In genomic region chr1:176374967-176375569, GRCh38 we compare ENCODE assay signal across 8 cellular contexts.
DNase-seq lines count a peak whose midpoint lies in the region; ATAC-seq and TF ChIP-seq lines count a peak whose summit lies in the region.

No MANE protein-coding gene starts in this region.

- WGBS in gastroesophageal sphincter (ENCODE audit: low coverage in 1 of 2), 2 donors, result 25 to 30% methylated on average over 5 of the region's 7 CpGs

- H3K9ac ChIP-seq in KMS-11, result no peak overlapping the region

- no peak overlapping the region for H3K27ac ChIP-seq in KMS-11
- H3K27ac ChIP-seq in gastroesophageal sphincter, result no peak overlapping the region
- H3K27ac ChIP-seq in osteoblast (ENCODE audit: low read depth, low read length), result no peak overlapping the region

- no peaks in the 10 kb centered on the region for H3K27me3 Mint-ChIP-seq in activated T-helper 2 cell treated with anti-CD3 and anti-CD28 coated beads, Interferon-gamma antibody, Interleukin-2, Interleukin-4, amounts not matched to agents 10 μg/mL and 5 μg/mL and 100 μg/mL, durations not matched to agents 14 hours and 24 hours and 36 hours (ENCODE audit: low read depth)

- H3K36me3 Mint-ChIP-seq in activated T-helper 2 cell treated with anti-CD3 and anti-CD28 coated beads, Interferon-gamma antibody, Interleukin-2, Interleukin-4, amounts not matched to agents 10 μg/mL and 5 μg/mL and 100 μg/mL, durations not matched to agents 14 hours and 24 hours and 36 hours (ENCODE audit: low read depth), result no peaks in the 10 kb centered on the region

- H3K79me2 ChIP-seq in KMS-11 (ENCODE audit: insufficient read depth, low read depth), result no peaks in the 10 kb centered on the region
- no peaks in the 10 kb centered on the region for H3K79me2 ChIP-seq in osteoblast (ENCODE audit: insufficient read depth, low read length)

- H3K4me3 Mint-ChIP-seq in activated T-helper 2 cell treated with anti-CD3 and anti-CD28 coated beads, Interferon-gamma antibody, Interleukin-2, Interleukin-4, amounts not matched to agents 10 μg/mL and 5 μg/mL and 100 μg/mL, durations not matched to agents 14 hours and 24 hours and 36 hours (ENCODE audit: low read depth), result no peak overlapping the region

- DNase-seq in ELF-1 (ENCODE audit: low read depth, low spot score) (peak; percentile 68), RPMI7951 (ENCODE audit: low read depth) (peak; percentile 55), osteoblast (ENCODE audit: insufficient read length, low spot score, missing footprints) (peak; percentile 66), ureter (ENCODE audit: low spot score) (peak; percentile 79)
- peak; percentile 20 for DNase-seq in activated T-helper 2 cell treated with anti-CD3 and anti-CD28 coated beads, Interferon-gamma antibody, Interleukin-2, Interleukin-4, amounts not matched to agents 10 μg/mL and 5 μg/mL and 100 μg/mL, durations not matched to agents 14 hours and 24 hours and 36 hours (ENCODE audit: low spot score)

- H3K36me3 ChIP-seq in KMS-11 (ENCODE audit: insufficient read depth) (no peaks in the 10 kb centered on the region), gastroesophageal sphincter (no peaks in the 10 kb centered on the region), osteoblast (ENCODE audit: insufficient read depth, low read length) (no peaks in the 10 kb centered on the region)

- TF ChIP-seq EP300 in gastroesophageal sphincter (IDR thresholded peaks at IDR 0.05), result no peak

- TF ChIP-seq CTCF in KMS-11 (conservative IDR thresholded peaks at IDR 0.05; ENCODE audit: low read depth, low read length) (peak; percentile 98), gastroesophageal sphincter (IDR thresholded peaks at IDR 0.05) (peak; percentile 51 to 82 (median 66)), osteoblast (IDR thresholded peaks at IDR 0.05; ENCODE audit: extremely low read depth, low read depth, low read length) (peak; percentile 94)

- H3K4me1 ChIP-seq in KMS-11 (ENCODE audit: low read depth, poor library complexity, severe bottlenecking), result peaks cover 6% of the 10 kb centered on the region
- H3K4me1 ChIP-seq in gastroesophageal sphincter, result no peaks in the 10 kb centered on the region
- H3K4me1 ChIP-seq in osteoblast (ENCODE audit: insufficient read depth, low read length), result no peaks in the 10 kb centered on the region

- TF ChIP-seq POLR2A in gastroesophageal sphincter (IDR thresholded peaks at IDR 0.05), result no peak

- peak; percentile 87 for ATAC-seq in GM21786 (IDR thresholded peaks at IDR 0.05; ENCODE audit: unreplicated experiment)
- ATAC-seq in gastroesophageal sphincter, result no peak

- intact Hi-C loops in activated T-helper 2 cell treated with anti-CD3 and anti-CD28 coated beads, Interferon-gamma antibody, Interleukin-2, Interleukin-4, amounts not matched to agents 10 μg/mL and 5 μg/mL and 100 μg/mL, durations not matched to agents 14 hours and 24 hours and 36 hours (cut with micrococcal nuclease), result loop anchor here (2.0 kb wide), 1 partner anchor 316 kb away; no protein-coding TSS in a partner anchor

- H3K9me3 ChIP-seq in gastroesophageal sphincter (no peaks in the 10 kb centered on the region), osteoblast (ENCODE audit: low read depth, low read length) (no peaks in the 10 kb centered on the region)

- H4K20me1 ChIP-seq in KMS-11 (ENCODE audit: insufficient read depth), result no peaks in the 10 kb centered on the region
- no peaks in the 10 kb centered on the region for H4K20me1 ChIP-seq in osteoblast (ENCODE audit: insufficient read depth, low read length)

- no peaks in the 10 kb centered on the region for H3K9me3 Mint-ChIP-seq in activated T-helper 2 cell treated with anti-CD3 and anti-CD28 coated beads, Interferon-gamma antibody, Interleukin-2, Interleukin-4, amounts not matched to agents 10 μg/mL and 5 μg/mL and 100 μg/mL, durations not matched to agents 14 hours and 24 hours and 36 hours

- H3K4me2 ChIP-seq in KMS-11 (no peak overlapping the region), osteoblast (ENCODE audit: insufficient read depth, low read length) (no peak overlapping the region)

- no peaks in the 10 kb centered on the region for H3K4me1 Mint-ChIP-seq in activated T-helper 2 cell treated with anti-CD3 and anti-CD28 coated beads, Interferon-gamma antibody, Interleukin-2, Interleukin-4, amounts not matched to agents 10 μg/mL and 5 μg/mL and 100 μg/mL, durations not matched to agents 14 hours and 24 hours and 36 hours (ENCODE audit: low read depth)

- no peak overlapping the region for H3K27ac Mint-ChIP-seq in activated T-helper 2 cell treated with anti-CD3 and anti-CD28 coated beads, Interferon-gamma antibody, Interleukin-2, Interleukin-4, amounts not matched to agents 10 μg/mL and 5 μg/mL and 100 μg/mL, durations not matched to agents 14 hours and 24 hours and 36 hours

- H3K27me3 ChIP-seq in KMS-11 (ENCODE audit: insufficient read depth, low read depth), result no peaks in the 10 kb centered on the region
- peaks cover 4% of the 10 kb centered on the region for H3K27me3 ChIP-seq in gastroesophageal sphincter
- no peaks in the 10 kb centered on the region for H3K27me3 ChIP-seq in osteoblast (ENCODE audit: insufficient read depth, low read length)

- H3K4me3 ChIP-seq in KMS-11 (IDR thresholded peaks at IDR 0.05; ENCODE audit: insufficient read depth, low read depth, low read length), result no peak overlapping the region
- no peak overlapping the region for H3K4me3 ChIP-seq in gastroesophageal sphincter
- H3K4me3 ChIP-seq in osteoblast (ENCODE audit: insufficient read depth, low read length), result no peak overlapping the region

- H2AFZ ChIP-seq in KMS-11 (ENCODE audit: low read depth) (no peak overlapping the region), osteoblast (ENCODE audit: low read length) (no peak overlapping the region)

Comparison
In these comparisons a context has a peak if more than half of its experiments do, and no peak if none do; other contexts are left out.
1. DNase-seq: peak in every context shown above with its lines; median percentile 79 in ureter; 68 in ELF-1; 66 in osteoblast; 55 in RPMI7951; 20 in activated T-helper 2 cell treated with anti-CD3 and anti-CD28 coated beads, Interferon-gamma antibody, Interleukin-2, Interleukin-4, amounts not matched to agents 10 μg/mL and 5 μg/mL and 100 μg/mL, durations not matched to agents 14 hours and 24 hours and 36 hours.